In the genomic region with DNA sequence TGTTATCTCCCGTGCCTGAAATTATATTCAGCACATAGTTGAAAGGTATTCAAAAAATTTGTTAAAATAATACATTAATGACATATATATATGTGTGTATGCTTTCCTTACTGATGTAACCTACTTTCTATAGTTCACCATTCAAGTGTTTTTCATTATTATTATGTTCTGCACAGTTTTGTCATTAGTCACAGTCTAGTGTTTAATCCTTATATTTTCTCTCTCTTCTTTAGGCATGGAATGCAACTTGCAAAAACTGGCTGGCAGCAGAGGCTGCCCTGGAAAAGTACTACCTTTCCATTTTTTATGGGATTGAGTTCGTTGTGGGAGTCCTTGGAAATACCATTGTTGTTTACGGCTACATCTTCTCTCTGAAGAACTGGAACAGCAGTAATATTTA, we compare ENCODE assay signal across 16 cellular contexts. TPM values are rescaled to one million over a fixed set of nuclear protein-coding genes. Genes with fewer than 3 reads are reported as not detected.
"Had no signal": no experiment of that assay in that cellular context is flagged by ENCODE, and none has a peak within 500 bp of the region (broad histone marks: within the 10 kb centered on the region; RNA-seq: fewer than 3 reads in every experiment).

No MANE protein-coding gene starts in this region.

- H3K27ac Mint-ChIP-seq: endodermal cell; neural progenitor cell; stimulated activated effector memory CD8-positive, alpha-beta T cell treated with anti-CD3 and anti-CD28 coated beads, Interleukin-12 subunit alpha, Interleukin-12 subunit beta, amount 100 ng/mL, for 72 hours had no signal

- H3K4me1 Mint-ChIP-seq: endodermal cell, neural progenitor cell had no signal

- H3K36me3 Mint-ChIP-seq: neural progenitor cell; stimulated activated effector memory CD8-positive, alpha-beta T cell treated with anti-CD3 and anti-CD28 coated beads, Interleukin-12 subunit alpha, Interleukin-12 subunit beta, amount 100 ng/mL, for 72 hours had no signal

- DNase-seq: activated CD4-positive, alpha-beta T cell treated with anti-CD3 and anti-CD28 coated beads, Interleukin-2, amount 50 U/mL, for 1 hour; activated CD4-positive, CD25-positive, alpha-beta regulatory T cell; activated naive CD4-positive, alpha-beta T cell; activated T-cell treated with anti-CD3 and anti-CD28 coated beads for 4 hours; dorsolateral prefrontal cortex; endodermal cell; heart right ventricle; left cardiac atrium; lower lobe of right lung; tibial artery; uterus had no signal

- H3K9me3 Mint-ChIP-seq: endodermal cell; neural progenitor cell; stimulated activated effector memory CD8-positive, alpha-beta T cell treated with anti-CD3 and anti-CD28 coated beads, Interleukin-12 subunit alpha, Interleukin-12 subunit beta, amount 100 ng/mL, for 72 hours had no signal

- H3K4me3 Mint-ChIP-seq: endodermal cell; neural progenitor cell; stimulated activated effector memory CD8-positive, alpha-beta T cell treated with anti-CD3 and anti-CD28 coated beads, Interleukin-12 subunit alpha, Interleukin-12 subunit beta, amount 100 ng/mL, for 72 hours had no signal

- ATAC-seq: gastroesophageal sphincter; lower lobe of right lung; stimulated activated effector memory CD8-positive, alpha-beta T cell treated with anti-CD3 and anti-CD28 coated beads, Interleukin-12 subunit alpha, Interleukin-12 subunit beta, amount 100 ng/mL, for 72 hours had no signal

RNA-seq across cellular contexts. Expression of a gene that starts 6.9 kb away (rescaled TPM):
- total RNA-seq: astrocyte, endodermal cell, myocyte had no signal
